ENCODE assay signal across 19 cellular contexts in genomic region chr21:15557925-15558324, GRCh38.
DNase-seq lines count a peak whose midpoint lies in the region; ATAC-seq lines count a peak whose summit lies in the region.
"Had no signal": no experiment of that assay in that cellular context is flagged by ENCODE, and none has a peak within 500 bp of the region (broad histone marks: within the 10 kb centered on the region; RNA-seq: fewer than 3 reads in every experiment).

No MANE protein-coding gene starts in this region.

- peaks cover 3% of the 10 kb centered on the region for H3K9me3 Mint-ChIP-seq in memory B cell

- no peaks in the 10 kb centered on the region for H3K36me3 Mint-ChIP-seq in memory B cell
- H3K36me3 Mint-ChIP-seq: CD4-positive, CD25-positive, alpha-beta regulatory T cell had no signal

- H3K27ac Mint-ChIP-seq in memory B cell = no peak overlapping the region
- H3K27ac Mint-ChIP-seq: CD4-positive, CD25-positive, alpha-beta regulatory T cell had no signal

- peaks cover 8% of the 10 kb centered on the region for H3K4me1 Mint-ChIP-seq in memory B cell

- no peak overlapping the region for H3K27ac ChIP-seq in caudate nucleus (ENCODE audit: low read depth, low read length)
- H3K27ac ChIP-seq: cardiac muscle cell, GM23248, KMS-11, lower lobe of right lung, testis had no signal

- no peak overlapping the region for H3K4me3 Mint-ChIP-seq in memory B cell
- H3K4me3 Mint-ChIP-seq: CD4-positive, CD25-positive, alpha-beta regulatory T cell had no signal

- ATAC-seq in memory B cell (ENCODE audit: low read depth) = peak; percentile 55
- ATAC-seq: lower lobe of right lung had no signal

- peaks cover 6% of the 10 kb centered on the region for H3K27me3 Mint-ChIP-seq in memory B cell

- DNase-seq in NCI-H2196 (lab: John Stamatoyannopoulos, UW; ENCODE audit: unreplicated experiment) (peak; percentile 23), NCI-H2196 treated with DMSO at 0.1 percent for 48 hours (lab: John Stamatoyannopoulos, UW; ENCODE audit: unreplicated experiment) (no peak), M059J (ENCODE audit: low read depth) (peak; percentile 11), NCI-H82 (lab: John Stamatoyannopoulos, UW) (peak; percentile 94), memory B cell (ENCODE audit: low spot score in 2 of 2) (no peak), HK-2 (ENCODE audit: unreplicated experiment) (no peak), GM03348 (ENCODE audit: low spot score) (no peak), caudate nucleus (lab: John Stamatoyannopoulos, UW) (no peak)
- DNase-seq: activated CD4-positive, alpha-beta T cell treated with anti-CD3 and anti-CD28 coated beads, Interleukin-2, amount 50 U/mL, for 48 hours; activated T-cell treated with anti-CD3 and anti-CD28 coated beads for 4 hours; amniotic stem cell; CD4-positive, CD25-positive, alpha-beta regulatory T cell; dermis blood vessel endothelial cell; GM23248; lower lobe of right lung; T-helper 1 cell; testis had no signal

Comparison
In these comparisons a context has a peak if more than half of its experiments do, and no peak if none do; other contexts are left out.
1. DNase-seq: peak in NCI-H2196 (single experiment), M059J (single experiment) and NCI-H82 (single experiment); none in NCI-H2196 treated with DMSO at 0.1 percent for 48 hours (single experiment), memory B cell (0 of 2), HK-2 (single experiment), GM03348 (single experiment) and caudate nucleus (0 of 61).